9 cellular contexts compared by ENCODE assay signal in genomic region chr7:87933953-87934698, GRCh38. TPM values are rescaled to one million over a fixed set of nuclear protein-coding genes. Genes with fewer than 3 reads are reported as not detected.
DNase-seq lines count a peak whose midpoint lies in the region; ATAC-seq, FAIRE-seq and TF ChIP-seq lines count a peak whose summit lies in the region.
"Had no signal": no experiment of that assay in that cellular context is flagged by ENCODE, and none has a peak within 500 bp of the region (broad histone marks: within the 10 kb centered on the region; RNA-seq: fewer than 3 reads in every experiment).

TSS of gene ADAM22 (plus strand) at chr7:87934251. CDS start at chr7:87934466, 215 bp downstream.

- no peak within 1 kb of the TSS for H3K27ac ChIP-seq in keratinocyte (ENCODE audit: control insufficient read depth, insufficient read depth, low read length)

- ATAC-seq in HG03175 (IDR thresholded peaks at IDR 0.05; ENCODE audit: unreplicated experiment), result peak; percentile 97
- ATAC-seq in central memory CD8-positive, alpha-beta T cell (replicated peaks; ENCODE audit: extremely low read depth, poor library complexity, severe bottlenecking), result peak; percentile 93

- DNase-seq in AG09319 (ENCODE audit: extremely low read depth, low read depth) (peak; percentile 24), NCI-H2227 (lab: John Stamatoyannopoulos, UW; ENCODE audit: unreplicated experiment) (peak; percentile 97), keratinocyte (ENCODE audit: low read depth, low spot score) (no peak)
- DNase-seq in activated CD4-positive, CD25-positive, alpha-beta regulatory T cell (lab: John Stamatoyannopoulos, UW), result peak; percentile 27 to 63 (median 48)
- DNase-seq in central memory CD8-positive, alpha-beta T cell (ENCODE audit: low spot score in 2 of 2), result peak; percentile 64 to 75
- DNase-seq in stimulated activated CD4-positive, alpha-beta T cell treated with anti-CD3 and anti-CD28 coated beads, Interleukin-15, amount 100 ng/mL, for 1 hour (ENCODE audit: low read depth in 1 of 2, low spot score in 1 of 2), result peak; percentile 52 to 60

- no peaks in the 10 kb centered on the region for H3K9me3 ChIP-seq in keratinocyte (ENCODE audit: control insufficient read depth, low read depth, low read length)

- no peak for FAIRE-seq in keratinocyte (lab: Jason Lieb, UNC)
- FAIRE-seq: TTC549 had no signal

- TF ChIP-seq CTCF in AG09319 (IDR thresholded peaks at IDR 0.05; ENCODE audit: low read depth, low read length) (no peak; the same call in 1 of the 2 replicates), keratinocyte (optimal IDR thresholded peaks at IDR 0.05 in 1 of 3, IDR thresholded peaks at IDR 0.05 in 1 of 3, conservative IDR thresholded peaks at IDR 0.05 in 1 of 3; ENCODE audit: extremely low read depth in 1 of 3, insufficient read depth in 2 of 3, low read length in 3 of 3) (peak in 1 of 3 experiments; percentile 7)

- H3K79me2 ChIP-seq in keratinocyte (ENCODE audit: control insufficient read depth, insufficient read depth, low read length), result no peaks in the 10 kb centered on the region

- H3K4me3 ChIP-seq in keratinocyte (ENCODE audit: control insufficient read depth in 2 of 3, extremely low read depth in 1 of 3, insufficient read depth in 2 of 3, low read depth in 1 of 3, low read length in 3 of 3), result peak within 1 kb of the TSS; percentile 27 to 64 (median 57)

- H3K27ac Mint-ChIP-seq in central memory CD8-positive, alpha-beta T cell (ENCODE audit: low read depth), result peak within 1 kb of the TSS; percentile 70

- H3K4me2 ChIP-seq in keratinocyte (ENCODE audit: control insufficient read depth, extremely low read depth, insufficient read depth, low read depth, low read length), result peak within 1 kb of the TSS; percentile 82

- dilution Hi-C loops in keratinocyte (cut with MboI; ENCODE audit: extremely low pct_ligation_motif_present, low sequenced_read_pairs), result no loop called here

- in situ Hi-C loops in GM18951 (cut with MboI; ENCODE audit: low sequenced_read_pairs, unreplicated experiment), result no loop called here

- no peaks in the 10 kb centered on the region for H3K9me3 Mint-ChIP-seq in central memory CD8-positive, alpha-beta T cell

- H3K36me3 Mint-ChIP-seq in central memory CD8-positive, alpha-beta T cell (ENCODE audit: insufficient read depth), result no peaks in the 10 kb centered on the region

- no peak within 1 kb of the TSS for H3K9ac ChIP-seq in keratinocyte (ENCODE audit: control insufficient read depth, extremely low read depth, insufficient read depth, low read length)

- H3K4me1 ChIP-seq in keratinocyte (ENCODE audit: control insufficient read depth, extremely low read depth, insufficient read depth, low read length), result no peaks in the 10 kb centered on the region

- no peaks in the 10 kb centered on the region for H3K27me3 Mint-ChIP-seq in central memory CD8-positive, alpha-beta T cell

- H4K20me1 ChIP-seq in keratinocyte (ENCODE audit: control insufficient read depth, extremely low read depth, insufficient read depth, low read length), result no peaks in the 10 kb centered on the region

- no peaks in the 10 kb centered on the region for H3K36me3 ChIP-seq in keratinocyte (ENCODE audit: control insufficient read depth in 2 of 2, extremely low read depth in 1 of 2, insufficient read depth in 2 of 2, low read length in 2 of 2)

- H3K9me1 ChIP-seq in keratinocyte (ENCODE audit: control insufficient read depth, extremely low read depth, insufficient read depth, low read length), result no peaks in the 10 kb centered on the region

- H3K4me3 Mint-ChIP-seq in central memory CD8-positive, alpha-beta T cell, result peak within 1 kb of the TSS; percentile 90

- peaks cover 14% of the 10 kb centered on the region for H3K27me3 ChIP-seq in keratinocyte (ENCODE audit: control insufficient read depth, extremely low read depth, insufficient read depth, low read length)

- peak within 1 kb of the TSS; percentile 56 for H2AFZ ChIP-seq in keratinocyte (ENCODE audit: control insufficient read depth, low read length)

- H3K4me1 Mint-ChIP-seq in central memory CD8-positive, alpha-beta T cell, result peaks cover 12% of the 10 kb centered on the region

- peak; percentile 96 for TF ChIP-seq POLR2A in GM18951 (IDR thresholded peaks at IDR 0.05; ENCODE audit: extremely low read depth, insufficient read depth, insufficient read length)

RNA-seq across cellular contexts. Expression of gene ADAM22, which starts in this region (rescaled TPM):
- 0.03 to 0.11 TPM (median 0.07 TPM) in 3 replicates for polyA plus RNA-seq in keratinocyte
- polyA plus RNA-seq in keratinocyte (2011; ENCODE audit: low read depth), result not detected
- polyA plus RNA-seq in keratinocyte (2011; cell fraction: cytosol; rRNA removed), result not detected in 2 replicates
- polyA plus RNA-seq in keratinocyte (2011; cell fraction: nucleus; rRNA removed), result not detected in 2 replicates
- polyA plus RNA-seq in keratinocyte (2012; ENCODE audit: low replicate concordance), result 0.02 and 0.06 TPM in 2 replicates
- polyA minus RNA-seq in keratinocyte, result 0.13 TPM in 1 of 3 replicates, not detected in the others
- polyA minus RNA-seq in keratinocyte (2011; cell fraction: cytosol; rRNA and poly(A)+ RNA removed), result not detected
- polyA minus RNA-seq in keratinocyte (2011; cell fraction: nucleus; rRNA and poly(A)+ RNA removed), result not detected in 2 replicates
